In the genomic region with DNA sequence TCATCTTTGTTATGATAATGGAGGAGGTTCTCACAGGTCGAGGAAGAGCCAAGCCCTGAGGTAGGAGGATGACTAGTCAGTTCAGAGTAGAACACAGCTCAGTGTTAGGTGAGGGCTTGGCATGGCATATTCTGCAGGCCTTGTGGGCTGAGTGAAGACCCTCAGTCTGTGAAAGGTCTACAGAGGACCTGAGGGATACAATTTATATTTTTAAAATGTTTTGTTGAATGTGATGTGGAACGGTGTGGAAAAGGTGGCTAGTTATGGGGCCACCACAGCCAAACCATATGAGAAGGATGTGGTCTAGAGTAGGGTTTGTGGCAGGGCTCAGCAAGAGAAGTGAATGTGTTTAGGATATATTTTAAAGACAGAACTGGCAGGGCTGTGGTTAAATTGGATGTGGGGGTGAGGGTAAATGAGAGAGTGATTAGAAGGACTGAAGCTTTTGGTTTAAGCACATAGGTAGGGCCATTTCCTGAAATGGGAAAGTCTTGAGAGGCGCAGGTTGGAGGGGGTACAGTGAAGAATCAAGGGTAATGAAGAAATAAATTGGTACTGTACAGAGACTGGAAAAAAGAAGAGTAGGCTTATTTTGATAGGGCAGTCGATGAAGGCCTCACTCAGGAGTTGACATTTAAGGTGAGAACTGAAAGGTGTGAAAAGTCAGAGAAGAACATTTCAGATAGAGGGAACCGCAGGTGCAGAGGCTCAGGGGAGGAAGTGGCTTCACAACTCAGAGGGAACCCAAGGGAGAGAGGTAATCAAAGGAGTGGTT, we compare ENCODE assay signal across 9 cellular contexts.
DNase-seq lines count a peak whose midpoint lies in the region; ATAC-seq lines count a peak whose summit lies in the region.
"Had no signal": no experiment of that assay in that cellular context is flagged by ENCODE, and none has a peak within 500 bp of the region (broad histone marks: within the 10 kb centered on the region; RNA-seq: fewer than 3 reads in every experiment).

No MANE protein-coding gene starts in this region.

- peak; percentile 66 for ATAC-seq in GM19324 (IDR thresholded peaks at IDR 0.05; ENCODE audit: low FRiP score, unreplicated experiment)
- ATAC-seq in HG03066 (IDR thresholded peaks at IDR 0.05; ENCODE audit: low read depth, unreplicated experiment), result peak; percentile 72
- peak; percentile 86 for ATAC-seq in activated CD8-positive, alpha-beta T cell treated with anti-CD3 and anti-CD28 coated beads, Interleukin-2, amount 10 ng/mL, durations not matched to agents 7 days and 5 days

- no peaks in the 10 kb centered on the region for H3K27me3 ChIP-seq in MG63
- H3K27me3 ChIP-seq: neutrophil had no signal

- peaks cover 47% of the 10 kb centered on the region for H3K27me3 Mint-ChIP-seq in activated CD8-positive, alpha-beta T cell treated with anti-CD3 and anti-CD28 coated beads, Interleukin-2, amount 10 ng/mL, durations not matched to agents 7 days and 5 days (ENCODE audit: low read depth)

- H3K36me3 ChIP-seq in MG63, result no peaks in the 10 kb centered on the region
- H3K36me3 ChIP-seq: neutrophil had no signal

- peak overlapping the region; percentile 88 for H3K27ac Mint-ChIP-seq in activated CD8-positive, alpha-beta T cell treated with anti-CD3 and anti-CD28 coated beads, Interleukin-2, amount 10 ng/mL, durations not matched to agents 7 days and 5 days

- peaks cover 8% of the 10 kb centered on the region for H3K9me3 ChIP-seq in MG63
- H3K9me3 ChIP-seq: neutrophil had no signal

- CTCF ChIA-PET in activated CD8-positive, alpha-beta T cell treated with anti-CD3 and anti-CD28 coated beads, Interleukin-2, amount 10 ng/mL, durations not matched to agents 7 days and 5 days (lab: Charles Lee), result no interaction called here

- H3K4me1 Mint-ChIP-seq in activated CD8-positive, alpha-beta T cell treated with anti-CD3 and anti-CD28 coated beads, Interleukin-2, amount 10 ng/mL, durations not matched to agents 7 days and 5 days (ENCODE audit: low read depth), result peaks cover 61% of the 10 kb centered on the region

- peaks cover 20% of the 10 kb centered on the region for H3K9me3 Mint-ChIP-seq in activated CD8-positive, alpha-beta T cell treated with anti-CD3 and anti-CD28 coated beads, Interleukin-2, amount 10 ng/mL, durations not matched to agents 7 days and 5 days (ENCODE audit: insufficient read depth)

- H3K36me3 Mint-ChIP-seq in activated CD8-positive, alpha-beta T cell treated with anti-CD3 and anti-CD28 coated beads, Interleukin-2, amount 10 ng/mL, durations not matched to agents 7 days and 5 days (ENCODE audit: low read depth), result peaks cover 38% of the 10 kb centered on the region

- DNase-seq in activated CD8-positive, alpha-beta T cell treated with anti-CD3 and anti-CD28 coated beads, Interleukin-2, amount 10 ng/mL, durations not matched to agents 7 days and 5 days, result peak; percentile 90
- DNase-seq in stimulated activated CD8-positive, alpha-beta memory T cell treated with anti-CD3 and anti-CD28 coated beads, Interleukin-12 subunit alpha, Interleukin-12 subunit beta, amount 100 ng/mL, for 4 hours (ENCODE audit: low read depth), result peak; percentile 13
- no peak for DNase-seq in GM19238 (ENCODE audit: insufficient read length, low spot score)
- DNase-seq in OCI-M1 (lab: John Stamatoyannopoulos, UW), result no peak
- DNase-seq in NCI-H187 treated with DMSO at 0.1 percent for 48 hours (lab: John Stamatoyannopoulos, UW), result no peak
- no peak for DNase-seq in MG63

- H3K4me3 ChIP-seq in MG63, result no peak overlapping the region

- POLR2A ChIA-PET in activated CD8-positive, alpha-beta T cell treated with anti-CD3 and anti-CD28 coated beads, Interleukin-2, amount 10 ng/mL, durations not matched to agents 7 days and 5 days (lab: Charles Lee), result interaction anchor here (0.7 kb wide), 1 partner anchor 10 kb away, joined by 3 read pairs; no protein-coding TSS in a partner anchor

- peak overlapping the region; percentile 36 for H3K4me3 Mint-ChIP-seq in activated CD8-positive, alpha-beta T cell treated with anti-CD3 and anti-CD28 coated beads, Interleukin-2, amount 10 ng/mL, durations not matched to agents 7 days and 5 days

Comparison
In these comparisons a context has a peak if more than half of its experiments do, and no peak if none do; other contexts are left out.
1. DNase-seq: peak in activated CD8-positive, alpha-beta T cell treated with anti-CD3 and anti-CD28 coated beads, Interleukin-2, amount 10 ng/mL, durations not matched to agents 7 days and 5 days (single experiment) and stimulated activated CD8-positive, alpha-beta memory T cell treated with anti-CD3 and anti-CD28 coated beads, Interleukin-12 subunit alpha, Interleukin-12 subunit beta, amount 100 ng/mL, for 4 hours (single experiment); none in GM19238 (single experiment), OCI-M1 (single experiment), NCI-H187 treated with DMSO at 0.1 percent for 48 hours (single experiment) and MG63 (single experiment).
2. Peak in every context shown above with its lines, with median percentiles within 50 percentile points of each other: ATAC-seq.